In genomic region chr5:14794600-14795230, GRCh38 we compare ENCODE assay signal across 18 cellular contexts.
DNase-seq lines count a peak whose midpoint lies in the region; ATAC-seq and TF ChIP-seq lines count a peak whose summit lies in the region.
"Had no signal": no experiment of that assay in that cellular context is flagged by ENCODE, and none has a peak within 500 bp of the region (broad histone marks: within the 10 kb centered on the region; RNA-seq: fewer than 3 reads in every experiment).

No MANE protein-coding gene starts in this region.

- no peak overlapping the region for H3K4me2 ChIP-seq in neural progenitor cell

- H3K27ac Mint-ChIP-seq in T-helper 2 cell treated with Interferon-gamma antibody and Interleukin-4, amounts not matched to agents 5 μg/mL and 100 μg/mL, for 36 hours: no peak overlapping the region
- no peak overlapping the region for H3K27ac Mint-ChIP-seq in neural progenitor cell

- H3K36me3 Mint-ChIP-seq in T-helper 2 cell treated with Interferon-gamma antibody and Interleukin-4, amounts not matched to agents 5 μg/mL and 100 μg/mL, for 36 hours (ENCODE audit: low read depth): peaks cover 25% of the 10 kb centered on the region
- no peaks in the 10 kb centered on the region for H3K36me3 Mint-ChIP-seq in neural progenitor cell

- H2AFZ ChIP-seq in neural progenitor cell (replicated peaks): no peak overlapping the region

- peaks cover 8% of the 10 kb centered on the region for H3K4me1 ChIP-seq in neural progenitor cell
- no peaks in the 10 kb centered on the region for H3K4me1 ChIP-seq in adrenal gland (replicated peaks in 1 of 2)
- H3K4me1 ChIP-seq: HAP-1, SJSA1 had no signal

- H3K9ac ChIP-seq in neural progenitor cell: no peak overlapping the region

- intact Hi-C loops in adrenal gland (cut with DNase I): no loop called here

- no peak for TF ChIP-seq POLR2A in adrenal gland (IDR thresholded peaks at IDR 0.05)

- TF ChIP-seq CTCF in neural progenitor cell (IDR thresholded peaks at IDR 0.05) (no peak), adrenal gland (IDR thresholded peaks at IDR 0.05) (no peak)

- DNase-seq in T-helper 2 cell treated with Interferon-gamma antibody and Interleukin-4, amounts not matched to agents 5 μg/mL and 100 μg/mL, for 36 hours (ENCODE audit: low spot score): no peak
- no peak for DNase-seq in T-helper 2 cell
- peak; percentile 51 for DNase-seq in Jurkat, Clone E6-1 (ENCODE audit: low read depth, low spot score)
- peak; percentile 53 for DNase-seq in globus pallidus (ENCODE audit: low spot score)
- DNase-seq in putamen (ENCODE audit: low spot score): peak; percentile 32
- no peak for DNase-seq in neural progenitor cell (ENCODE audit: low spot score)
- no peak for DNase-seq in adrenal gland
- DNase-seq: COR-L47, DMS53, Kasumi-1, MM.1S, NCI-H1105 treated with DMSO at 0.1 percent for 48 hours, NCI-H1694 treated with DMSO at 0.1 percent for 48 hours, NCI-H2107, NCI-H446 had no signal

- H3K9me3 ChIP-seq in neural progenitor cell (ENCODE audit: low read depth) (no peaks in the 10 kb centered on the region), adrenal gland (replicated peaks in 1 of 3) (no peaks in the 10 kb centered on the region)
- H3K9me3 ChIP-seq: HAP-1, SJSA1 had no signal

- no peak for ATAC-seq in GM19328 (IDR thresholded peaks at IDR 0.05; ENCODE audit: unreplicated experiment)

- no peaks in the 10 kb centered on the region for H3K79me2 ChIP-seq in neural progenitor cell (ENCODE audit: low read depth)

- H3K4me3 ChIP-seq in Jurkat, Clone E6-1 (ENCODE audit: low read length): no peak overlapping the region
- H3K4me3 ChIP-seq in neural progenitor cell: no peak overlapping the region
- no peak overlapping the region for H3K4me3 ChIP-seq in adrenal gland
- H3K4me3 ChIP-seq: HAP-1, SJSA1 had no signal

- 65 to 82% (median 74%) methylated on average over 4 of the region's 4 CpGs for WGBS in adrenal gland, 4 donors

- H3F3A ChIP-seq in neural progenitor cell (ENCODE audit: low read depth): no peaks in the 10 kb centered on the region

- H3K9me3 Mint-ChIP-seq in T-helper 2 cell treated with Interferon-gamma antibody and Interleukin-4, amounts not matched to agents 5 μg/mL and 100 μg/mL, for 36 hours: no peaks in the 10 kb centered on the region
- H3K9me3 Mint-ChIP-seq in neural progenitor cell: no peaks in the 10 kb centered on the region

- peak overlapping the region; percentile 2 for H3K4me3 Mint-ChIP-seq in T-helper 2 cell treated with Interferon-gamma antibody and Interleukin-4, amounts not matched to agents 5 μg/mL and 100 μg/mL, for 36 hours
- H3K4me3 Mint-ChIP-seq in neural progenitor cell: no peak overlapping the region

- peaks cover 27% of the 10 kb centered on the region for H3K4me1 Mint-ChIP-seq in T-helper 2 cell treated with Interferon-gamma antibody and Interleukin-4, amounts not matched to agents 5 μg/mL and 100 μg/mL, for 36 hours (ENCODE audit: low read depth)
- H3K4me1 Mint-ChIP-seq in neural progenitor cell: peaks cover 5% of the 10 kb centered on the region

- no peaks in the 10 kb centered on the region for H3K27me3 ChIP-seq in neural progenitor cell
- no peaks in the 10 kb centered on the region for H3K27me3 ChIP-seq in adrenal gland
- H3K27me3 ChIP-seq: SJSA1 had no signal

- H3K36me3 ChIP-seq in neural progenitor cell: no peaks in the 10 kb centered on the region
- no peaks in the 10 kb centered on the region for H3K36me3 ChIP-seq in adrenal gland (replicated peaks in 1 of 2)
- H3K36me3 ChIP-seq: HAP-1, SJSA1 had no signal

- no peaks in the 10 kb centered on the region for H3K27me3 Mint-ChIP-seq in T-helper 2 cell treated with Interferon-gamma antibody and Interleukin-4, amounts not matched to agents 5 μg/mL and 100 μg/mL, for 36 hours (ENCODE audit: low read depth)
- no peaks in the 10 kb centered on the region for H3K27me3 Mint-ChIP-seq in neural progenitor cell (ENCODE audit: insufficient read depth, low read depth)

- no peaks in the 10 kb centered on the region for H4K20me1 ChIP-seq in neural progenitor cell (ENCODE audit: low read depth)

- no peak overlapping the region for H3K27ac ChIP-seq in neural progenitor cell
- H3K27ac ChIP-seq in adrenal gland: no peak overlapping the region
- H3K27ac ChIP-seq: SJSA1 had no signal

Comparison
In these comparisons a context has a peak if more than half of its experiments do, and no peak if none do; other contexts are left out.
1. DNase-seq: peak in Jurkat, Clone E6-1 (single experiment), globus pallidus (single experiment) and putamen (single experiment); none in T-helper 2 cell treated with Interferon-gamma antibody and Interleukin-4, amounts not matched to agents 5 μg/mL and 100 μg/mL, for 36 hours (single experiment), T-helper 2 cell (0 of 5), neural progenitor cell (single experiment) and adrenal gland (0 of 7).